ENCODE assay signal across 1 cellular context in genomic region chr16:77816293-77816692, GRCh38.
TF ChIP-seq lines count a peak whose summit lies in the region.

No MANE protein-coding gene starts in this region.

TF ChIP-seq in SK-N-SH treated with all-trans-retinoic acid at 6 μM for 48 hours, 23 proteins besides CTCF, POLR2A, EP300 and RAD21 (continued from another document):
- TF ChIP-seq PATZ1 (CRISPR knock-in tag; IDR thresholded peaks at IDR 0.05; ENCODE audit: borderline replicate concordance) (no peak), ZFP3 (CRISPR knock-in tag; IDR thresholded peaks at IDR 0.05) (0 out of 2 replicates have a peak, but pooled peaks have one; percentile 16), ESRRG (CRISPR knock-in tag; IDR thresholded peaks at IDR 0.05) (no peak), ARNTL (CRISPR knock-in tag; IDR thresholded peaks at IDR 0.05; ENCODE audit: borderline replicate concordance, low read depth) (no peak), GLIS3 (CRISPR knock-in tag; IDR thresholded peaks at IDR 0.05) (no peak), OSR1 (CRISPR knock-in tag; IDR thresholded peaks at IDR 0.05) (no peak), ZFP30 (CRISPR knock-in tag; IDR thresholded peaks at IDR 0.05) (no peak)
